ENCODE assay signal across 2 cellular contexts in genomic region chr17:21361020-21361809, GRCh38.
TF ChIP-seq lines count a peak whose summit lies in the region.

No MANE protein-coding gene starts in this region.

TF ChIP-seq in SK-N-SH, 30 proteins besides CTCF, POLR2A, EP300 and RAD21 (continued from another document):
- TF ChIP-seq REST (IDR thresholded peaks at IDR 0.05; ENCODE audit: low read depth, low read length) (no peak), MEF2A (IDR thresholded peaks at IDR 0.05; ENCODE audit: borderline replicate concordance, low read depth) (no peak), RXRA (IDR thresholded peaks at IDR 0.05; ENCODE audit: borderline replicate concordance, low read depth) (no peak), SIN3A (IDR thresholded peaks at IDR 0.05; ENCODE audit: borderline replicate concordance, low read depth, low read length) (no peak), EZH2phosphoT487 (IDR thresholded peaks at IDR 0.05; ENCODE audit: borderline replicate concordance, low read depth) (no peak)

TF ChIP-seq in SK-N-SH treated with all-trans-retinoic acid at 6 μM for 48 hours, 23 proteins besides CTCF, POLR2A, EP300 and RAD21 (continued from another document):
- TF ChIP-seq TSHZ2 (CRISPR knock-in tag; IDR thresholded peaks at IDR 0.05) (no peak), PATZ1 (CRISPR knock-in tag; IDR thresholded peaks at IDR 0.05; ENCODE audit: borderline replicate concordance) (no peak), CSDC2 (CRISPR knock-in tag; IDR thresholded peaks at IDR 0.05) (no peak), ARNTL (CRISPR knock-in tag; IDR thresholded peaks at IDR 0.05; ENCODE audit: borderline replicate concordance, low read depth) (no peak), BACH2 (CRISPR knock-in tag; IDR thresholded peaks at IDR 0.05; ENCODE audit: borderline replicate concordance) (no peak), ZFP3 (CRISPR knock-in tag; IDR thresholded peaks at IDR 0.05) (no peak), CREB5 (CRISPR knock-in tag; IDR thresholded peaks at IDR 0.05; ENCODE audit: low read depth) (no peak), ZNF565 (CRISPR knock-in tag; conservative IDR thresholded peaks at IDR 0.05; ENCODE audit: low read depth) (no peak)
